ENCODE assay signal across 13 cellular contexts in genomic region chr12:26269554-26270284, GRCh38.
"Had no signal": no experiment of that assay in that cellular context is flagged by ENCODE, and none has a peak within 500 bp of the region (broad histone marks: within the 10 kb centered on the region; RNA-seq: fewer than 3 reads in every experiment).

No MANE protein-coding gene starts in this region.

- FAIRE-seq: islet of Langerhans had no signal

- H3K9me3 ChIP-seq: left lung had no signal

- DNase-seq: activated CD4-positive, alpha-beta memory T cell treated with anti-CD3 and anti-CD28 coated beads for 36 hours; activated CD4-positive, alpha-beta T cell treated with anti-CD3 and anti-CD28 coated beads for 1 hour; activated gamma-delta T cell treated with Interleukin-2 at 50 U/mL for 16 hours; activated naive CD8-positive, alpha-beta T cell treated with anti-CD3 and anti-CD28 coated beads for 36 hours; activated T-cell treated with anti-CD3 and anti-CD28 coated beads, Interleukin-2, amount 50 U/mL, for 4 hours; brain microvascular endothelial cell; foreskin keratinocyte; heart right ventricle; left lung; stimulated activated CD4-positive, alpha-beta T cell treated with anti-CD3 and anti-CD28 coated beads, Interleukin-12 subunit alpha, Interleukin-12 subunit beta, amount 100 ng/mL, for 4 hours; stimulated activated naive CD4-positive, alpha-beta T cell had no signal

- H3K79me2 ChIP-seq: parathyroid adenoma had no signal

- H3K27me3 ChIP-seq: brain microvascular endothelial cell, foreskin keratinocyte, heart right ventricle, left lung had no signal

- ATAC-seq: activated T-cell treated with anti-CD3 and anti-CD28 coated beads, Interleukin-2, amount 50 U/mL, for 4 hours; foreskin keratinocyte; left lung had no signal

- H2AFZ ChIP-seq: parathyroid adenoma had no signal

- H3K36me3 ChIP-seq: brain microvascular endothelial cell, heart right ventricle, left lung had no signal

- H3K9ac ChIP-seq: parathyroid adenoma had no signal

- H3K27ac ChIP-seq: left lung, parathyroid adenoma had no signal

- H3K4me3 ChIP-seq: heart right ventricle, left lung had no signal
